23 cellular contexts compared by ENCODE assay signal in genomic region chr16:9449597-9449996, GRCh38.
DNase-seq lines count a peak whose midpoint lies in the region; ATAC-seq, FAIRE-seq and TF ChIP-seq lines count a peak whose summit lies in the region.
"Had no signal": no experiment of that assay in that cellular context is flagged by ENCODE, and none has a peak within 500 bp of the region (broad histone marks: within the 10 kb centered on the region; RNA-seq: fewer than 3 reads in every experiment).

No MANE protein-coding gene starts in this region.

- no peak overlapping the region for H3K4ac ChIP-seq in H1 (replicated peaks; ENCODE audit: insufficient read length, low read depth, low read length)

- H3K36me3 ChIP-seq in HEK293 (ENCODE audit: control insufficient read depth in 2 of 2, insufficient read depth in 1 of 2, low read length in 2 of 2) (no peaks in the 10 kb centered on the region), GM12878 (ENCODE audit: control insufficient read depth in 2 of 2, insufficient read depth in 2 of 2, low read length in 1 of 2) (no peaks in the 10 kb centered on the region), H1 (ENCODE audit: control insufficient read depth in 2 of 4, insufficient read depth in 4 of 4, low read length in 3 of 4) (no peaks in the 10 kb centered on the region)
- H3K36me3 ChIP-seq: BLaER1 treated with 17β-estradiol and CSF1 and Interleukin-3, amounts not matched to agents 10 nM and 100 nM had no signal

- H2BK120ac ChIP-seq in H1 (replicated peaks; ENCODE audit: low read depth, low read length), result no peak overlapping the region

- no peaks in the 10 kb centered on the region for H3K4me1 ChIP-seq in A549
- H3K4me1 ChIP-seq in HEK293 (ENCODE audit: control insufficient read depth, insufficient read depth, low read length), result no peaks in the 10 kb centered on the region
- no peaks in the 10 kb centered on the region for H3K4me1 ChIP-seq in GM12878 (ENCODE audit: control insufficient read depth, insufficient read depth, low read length)
- peaks cover 0 to 5% (median 3%) of the 10 kb centered on the region in 4 experiments; a peak in 2 of 7 replicates for H3K4me1 ChIP-seq in H1 (replicated peaks in 1 of 4; ENCODE audit: control insufficient read depth in 3 of 4, insufficient read depth in 4 of 4, low read length in 3 of 4)
- H3K4me1 ChIP-seq: Caco-2 had no signal

- H3K9me3 ChIP-seq in A549, result no peaks in the 10 kb centered on the region
- no peaks in the 10 kb centered on the region for H3K9me3 ChIP-seq in HEK293 (ENCODE audit: control insufficient read depth, insufficient read depth, low read depth, low read length)
- no peaks in the 10 kb centered on the region; the same call in 2 of the 3 replicates for H3K9me3 ChIP-seq in GM12878 (replicated peaks; ENCODE audit: control insufficient read depth, insufficient read depth, low read length)
- no peaks in the 10 kb centered on the region for H3K9me3 ChIP-seq in H1 (ENCODE audit: insufficient read depth in 2 of 2, low read depth in 1 of 2, low read length in 1 of 2)
- H3K9me3 ChIP-seq: Caco-2 had no signal

- TF ChIP-seq RAD21 in A549 (conservative IDR thresholded peaks at IDR 0.05 in 1 of 2, IDR thresholded peaks at IDR 0.05 in 1 of 2) (no peak), GM12878 (IDR thresholded peaks at IDR 0.05; ENCODE audit: insufficient read depth, low read depth, low read length) (no peak), H1 (IDR thresholded peaks at IDR 0.05 in 1 of 2, conservative IDR thresholded peaks at IDR 0.05 in 1 of 2; ENCODE audit: low read depth in 2 of 2, low read length in 2 of 2) (no peak)

- RAD21 ChIA-PET in GM12878 (lab: Charles Lee; ENCODE audit: unreplicated experiment), result no interaction called here

- H3K4me3 ChIP-seq in A549 (no peak overlapping the region), HEK293 (ENCODE audit: low read depth, low read length) (no peak overlapping the region), GM12878 (no peak overlapping the region), H1 (ENCODE audit: extremely low read depth in 1 of 4, insufficient read depth in 2 of 4, low read depth in 3 of 4, low read length in 4 of 4) (no peak overlapping the region)
- H3K4me3 ChIP-seq: BLaER1 treated with 17β-estradiol and CSF1 and Interleukin-3, amounts not matched to agents 10 nM and 100 nM had no signal

- POLR2A ChIA-PET in A549 (lab: Yijun Ruan, JAX) (no interaction called here), HEK293 (lab: Yijun Ruan, JAX) (no interaction called here), GM12878 (lab: Charles Lee) (no interaction called here), H1 (lab: Charles Lee; ENCODE audit: partially characterized antibody) (no interaction called here)

- no peak overlapping the region for H4K91ac ChIP-seq in H1 (replicated peaks; ENCODE audit: insufficient read length, low read length)

- no peak overlapping the region for H2AK5ac ChIP-seq in H1 (ENCODE audit: low read depth, low read length)

- H4K5ac ChIP-seq in H1 (ENCODE audit: insufficient read length, low read depth, low read length), result no peak overlapping the region

- TF ChIP-seq POLR2A in A549 (IDR thresholded peaks at IDR 0.05; ENCODE audit: low read length) (no peak), GM12878 (IDR thresholded peaks at IDR 0.05; ENCODE audit: low read depth, low read length) (no peak), H1 (IDR thresholded peaks at IDR 0.05; ENCODE audit: control extremely low read depth in 1 of 2, low read depth in 2 of 2, low read length in 2 of 2) (no peak)

- H2AFZ ChIP-seq in GM12878 (ENCODE audit: control insufficient read depth, low read depth, low read length) (no peak overlapping the region), H1 (ENCODE audit: low read length) (no peak overlapping the region)

- H3K79me1 ChIP-seq in H1 (ENCODE audit: low read depth, low read length), result no peaks in the 10 kb centered on the region

- SMC1A ChIA-PET in GM12878 (lab: Charles Lee; ENCODE audit: uncharacterized antibody, unreplicated experiment), result no interaction called here

- intact Hi-C loops in GM12878 (cut with micrococcal nuclease; ENCODE audit: unreplicated experiment), result no loop called here

- H4K8ac ChIP-seq in H1 (ENCODE audit: extremely low read depth, insufficient read depth, low read length), result no peak overlapping the region

- CTCF ChIA-PET in A549 (lab: Yijun Ruan, JAX) (no interaction called here), HEK293 (lab: Yijun Ruan, JAX) (no interaction called here), GM12878 (lab: Yijun Ruan, JAX) (no interaction called here), H1 (lab: Charles Lee; ENCODE audit: partially characterized antibody) (no interaction called here)

- H3K14ac ChIP-seq in H1 (ENCODE audit: insufficient read length), result no peak overlapping the region

- H3K9ac ChIP-seq in GM12878 (ENCODE audit: control insufficient read depth, insufficient read depth, low read length), result no peak overlapping the region
- H3K9ac ChIP-seq in H1 (replicated peaks in 1 of 4; ENCODE audit: extremely low read depth in 1 of 4, low read depth in 3 of 4, low read length in 3 of 4), result no peak overlapping the region
- H3K9ac ChIP-seq: BLaER1 treated with 17β-estradiol and CSF1 and Interleukin-3, amounts not matched to agents 10 nM and 100 nM had no signal

- 0 out of 2 replicates have a peak overlapping the region, but pooled peaks have one; percentile 81 for H2BK15ac ChIP-seq in H1 (ENCODE audit: low read length)

- H3K27me3 ChIP-seq in GM12878 (replicated peaks in 1 of 2; ENCODE audit: control insufficient read depth in 2 of 2, insufficient read depth in 2 of 2, low read length in 1 of 2), result no peaks in the 10 kb centered on the region
- H3K27me3 ChIP-seq in H1 (replicated peaks in 1 of 4; ENCODE audit: control insufficient read depth in 3 of 4, extremely low read depth in 1 of 4, insufficient read depth in 3 of 4, low read length in 3 of 4), result peaks cover 0 to 1% (median 0%) of the 10 kb centered on the region in 4 experiments; a peak in 1 of 7 replicates
- H3K27me3 ChIP-seq: BLaER1 treated with 17β-estradiol and CSF1 and Interleukin-3, amounts not matched to agents 10 nM and 100 nM had no signal

- TF ChIP-seq CTCF in A549 (IDR thresholded peaks at IDR 0.05) (no peak), HEK293 (tag by site-specific recombination; IDR thresholded peaks at IDR 0.05) (no peak), GM12878 (IDR thresholded peaks at IDR 0.05 in 2 of 3, conservative IDR thresholded peaks at IDR 0.05 in 1 of 3; ENCODE audit: control insufficient read depth in 2 of 3, extremely low read depth in 1 of 3, insufficient read depth in 1 of 3, low read depth in 3 of 3, low read length in 3 of 3) (no peak), H1 (IDR thresholded peaks at IDR 0.05; ENCODE audit: control extremely low read depth in 1 of 3, insufficient read depth in 1 of 3, low read depth in 1 of 3, low read length in 3 of 3) (no peak)

- 26% methylated on average over 3 of the region's 3 CpGs for WGBS in A549 (ENCODE audit: missing lambda C conversion rate)
- 32% methylated on average over 3 of the region's 3 CpGs for WGBS in GM12878 (ENCODE audit: insufficient coverage, insufficient replicate concordance, low lambda C conversion rate, missing lambda C conversion rate)
- WGBS in H1 (ENCODE audit: extremely low coverage in 1 of 2, insufficient coverage in 1 of 2, insufficient read length in 1 of 2, insufficient replicate concordance in 2 of 2, low coverage in 1 of 2, low lambda C conversion rate in 2 of 2, missing lambda C conversion rate in 1 of 2), 2 experiments, result 95% methylated on average over 3 of the region's 3 CpGs; no CpG with 5 or more reads in 1 of the 2 experiments

- H3K23ac ChIP-seq in H1 (ENCODE audit: insufficient read length), result no peak overlapping the region

- FAIRE-seq in A549 (lab: Jason Lieb, UNC) (no peak), GM12878 (lab: Jason Lieb, UNC) (no peak), H1 (lab: Jason Lieb, UNC) (no peak)
- FAIRE-seq: A204.1, D721Med, G401.6, GM12892, GM18507 had no signal

- no peak overlapping the region for H2BK20ac ChIP-seq in H1 (ENCODE audit: low read length)

- H3K79me2 ChIP-seq in GM12878 (ENCODE audit: control insufficient read depth, insufficient read depth, low read length), result no peaks in the 10 kb centered on the region
- no peaks in the 10 kb centered on the region for H3K79me2 ChIP-seq in H1 (ENCODE audit: control insufficient read depth in 1 of 2, insufficient read depth in 2 of 2, low read length in 2 of 2)

- in situ Hi-C loops in GM12878 (cut with MboI), result no loop called here

- H2BK12ac ChIP-seq in H1 (ENCODE audit: low read depth, low read length), result no peak overlapping the region

- H4K20me1 ChIP-seq in GM12878 (ENCODE audit: control insufficient read depth, insufficient read depth) (no peaks in the 10 kb centered on the region), H1 (replicated peaks in 1 of 2; ENCODE audit: control insufficient read depth in 1 of 2, insufficient read depth in 2 of 2, low read length in 2 of 2) (no peaks in the 10 kb centered on the region)
- H4K20me1 ChIP-seq: BLaER1 treated with 17β-estradiol and CSF1 and Interleukin-3, amounts not matched to agents 10 nM and 100 nM had no signal

- H3K27ac ChIP-seq in A549 (no peak overlapping the region), HEK293 (ENCODE audit: extremely low read depth, low read depth, low read length) (no peak overlapping the region), GM12878 (ENCODE audit: control insufficient read depth, insufficient read depth) (no peak overlapping the region), H1 (ENCODE audit: low read depth, low read length) (no peak overlapping the region)
- H3K27ac ChIP-seq: BLaER1 treated with 17β-estradiol and CSF1 and Interleukin-3, amounts not matched to agents 10 nM and 100 nM; C4-2B had no signal

- no TSS peak for BruUV-seq in GM12878 (replicated peaks; lab: Mats Ljungman, UMichigan)

- DNase-seq in A549 (ENCODE audit: low read depth in 1 of 2, low spot score in 1 of 2), result no peak
- no peak for DNase-seq in GM12878 (ENCODE audit: low read depth, low spot score)
- no peak for DNase-seq in H1 (ENCODE audit: low read depth in 1 of 2, low spot score in 2 of 2)
- DNase-seq in activated T-cell treated with anti-CD3 and anti-CD28 coated beads, Interleukin-2, amount 50 U/mL, for 48 hours, result no peak
- DNase-seq: 8988T; AML-193; Caco-2; Calu3; CD4-positive, alpha-beta T cell; CD8-positive, alpha-beta T cell; DMS79 treated with DMSO at 0.1 percent for 48 hours; GF-D8 had no signal

- H3K56ac ChIP-seq in H1 (replicated peaks; ENCODE audit: insufficient read length, low read depth, low read length), result no peak overlapping the region

- H3K4me2 ChIP-seq in A549 (no peak overlapping the region), GM12878 (ENCODE audit: control insufficient read depth, insufficient read depth) (no peak overlapping the region), H1 (ENCODE audit: insufficient read depth in 1 of 2, low read depth in 2 of 2, low read length in 2 of 2) (no peak overlapping the region)
- H3K4me2 ChIP-seq: BLaER1 treated with 17β-estradiol and CSF1 and Interleukin-3, amounts not matched to agents 10 nM and 100 nM had no signal

- TF ChIP-seq EP300 in A549 (IDR thresholded peaks at IDR 0.05), result no peak
- no peak for TF ChIP-seq EP300 in GM12878 (IDR thresholded peaks at IDR 0.05; ENCODE audit: borderline replicate concordance in 1 of 2, control insufficient read depth in 1 of 2, low read depth in 2 of 2, low read length in 2 of 2)
- TF ChIP-seq EP300 in H1 (IDR thresholded peaks at IDR 0.05; ENCODE audit: borderline replicate concordance in 1 of 2, low read depth in 2 of 2, low read length in 2 of 2), result no peak

- ATAC-seq in A549, result no peak
- ATAC-seq in GM12878, result no peak
- ATAC-seq in HG03196 (IDR thresholded peaks at IDR 0.05; ENCODE audit: unreplicated experiment), result no peak
- no peak for ATAC-seq in GM18861 (IDR thresholded peaks at IDR 0.05; ENCODE audit: unreplicated experiment)
- ATAC-seq in GM19023 (IDR thresholded peaks at IDR 0.05; ENCODE audit: unreplicated experiment), result no peak
- ATAC-seq: CD8-positive, alpha-beta T cell had no signal

- no peaks in the 10 kb centered on the region for H3K23me2 ChIP-seq in H1 (ENCODE audit: low read depth, low read length)

- H3K18ac ChIP-seq in H1 (ENCODE audit: extremely low read depth, low read length), result no peak overlapping the region; the same call in 1 of the 2 replicates

- no peak overlapping the region; the same call in 1 of the 2 replicates for H2BK5ac ChIP-seq in H1 (ENCODE audit: low read depth, low read length)
